8 cellular contexts compared by ENCODE assay signal in genomic region chr3:138348950-138349739, GRCh38. TPM values are rescaled to one million over a fixed set of nuclear protein-coding genes. Genes with fewer than 3 reads are reported as not detected.
DNase-seq lines count a peak whose midpoint lies in the region; ATAC-seq, FAIRE-seq and TF ChIP-seq lines count a peak whose summit lies in the region.

No MANE protein-coding gene starts in this region.

- H3K14ac ChIP-seq in IMR-90 (replicated peaks; ENCODE audit: low read depth, low read length): peak overlapping the region; percentile 88

- H2AFZ ChIP-seq in IMR-90 (replicated peaks; ENCODE audit: low read length, poor library complexity) (peak overlapping the region; percentile 95), K562 (ENCODE audit: low read depth, low read length) (peak overlapping the region; percentile 86)

- BruUV-seq in IMR-90 (replicated peaks; lab: Mats Ljungman, UMichigan): no TSS peak
- BruUV-seq in K562 (replicated peaks; lab: Mats Ljungman, UMichigan): no TSS peak

- H4K20me1 ChIP-seq in IMR-90 (ENCODE audit: insufficient read depth, low read length): peaks cover 16% of the 10 kb centered on the region; the same call in 1 of the 2 replicates
- no peaks in the 10 kb centered on the region for H4K20me1 ChIP-seq in K562 (replicated peaks; ENCODE audit: control insufficient read depth, insufficient read depth, low read length)

- H3K9me3 ChIP-seq in IMR-90 (ENCODE audit: control insufficient read depth, insufficient read depth, low read length) (no peaks in the 10 kb centered on the region), K562 (replicated peaks; ENCODE audit: control insufficient read depth, insufficient read depth, low read depth, low read length) (no peaks in the 10 kb centered on the region), stomach smooth muscle (ENCODE audit: control insufficient read depth in 2 of 2, low read length in 2 of 2) (no peaks in the 10 kb centered on the region)

- intact Hi-C loops in IMR-90 (cut with micrococcal nuclease): loop anchor here (5.0 kb wide), 3 partner anchors 43 to 282 kb away; no protein-coding TSS in a partner anchor
- intact Hi-C loops in K562 (cut with micrococcal nuclease): loop anchor here (5.0 kb wide), 1 partner anchor 167 kb away; no protein-coding TSS in a partner anchor

- TF ChIP-seq CTCF in BJ (IDR thresholded peaks at IDR 0.05; ENCODE audit: insufficient read depth, low read depth, low read length) (no peak), IMR-90 (conservative IDR thresholded peaks at IDR 0.05; ENCODE audit: low read depth, low read length) (no peak), K562 (IDR thresholded peaks at IDR 0.05 in 2 of 3, conservative IDR thresholded peaks at IDR 0.05 in 1 of 3; ENCODE audit: insufficient read depth in 2 of 3, low read depth in 1 of 3, low read length in 3 of 3) (no peak)

- H3K79me1 ChIP-seq in IMR-90 (ENCODE audit: low read depth in 1 of 2, low read length in 2 of 2): peaks cover 6 to 59% of the 10 kb centered on the region in 2 experiments; a peak in 3 of 4 replicates

- peak overlapping the region; percentile 18; the same call in 1 of the 3 replicates for H2BK15ac ChIP-seq in IMR-90 (ENCODE audit: low read depth, low read length)

- peak overlapping the region; percentile 86 for H3K4ac ChIP-seq in IMR-90 (ENCODE audit: low read depth, low read length)

- peak overlapping the region; percentile 44; the same call in 1 of the 2 replicates for H2BK120ac ChIP-seq in IMR-90 (ENCODE audit: low read depth, low read length)

- H3K23ac ChIP-seq in IMR-90 (ENCODE audit: low read depth, low read length): peak overlapping the region; percentile 77

- peak overlapping the region; percentile 17; the same call in 1 of the 2 replicates for H2BK20ac ChIP-seq in IMR-90 (ENCODE audit: low read depth, low read length)

- peak overlapping the region; percentile 66 for H3K4me3 ChIP-seq in BJ (ENCODE audit: low read depth, low read length)
- peak overlapping the region; percentile 84 for H3K4me3 ChIP-seq in IMR-90 (ENCODE audit: insufficient read depth, low read depth, low read length)
- peak overlapping the region; percentile 55 for H3K4me3 ChIP-seq in K562
- H3K4me3 ChIP-seq in stomach smooth muscle (ENCODE audit: low read length in 2 of 2): peak overlapping the region; percentile 79 to 82

- ATAC-seq in IMR-90 (ENCODE audit: low read depth) (peak; percentile 5), K562 (peak; percentile 40), HG03442 (IDR thresholded peaks at IDR 0.05; ENCODE audit: unreplicated experiment) (no peak)

- no peak for TF ChIP-seq POLR2A in IMR-90 (IDR thresholded peaks at IDR 0.05; ENCODE audit: low read depth, low read length)
- TF ChIP-seq POLR2A in K562 (conservative IDR thresholded peaks at IDR 0.05): no peak

- peak overlapping the region; percentile 58 for H2AK5ac ChIP-seq in IMR-90 (ENCODE audit: low read depth, low read length)

- H4K91ac ChIP-seq in IMR-90 (ENCODE audit: insufficient read depth, low read depth, low read length): peak overlapping the region; percentile 78

- H3K27me3 ChIP-seq in BJ (ENCODE audit: control insufficient read depth, insufficient read depth, low read length) (no peaks in the 10 kb centered on the region; the same call in 1 of the 2 replicates), IMR-90 (ENCODE audit: control insufficient read depth, insufficient read depth, low read length) (no peaks in the 10 kb centered on the region), K562 (ENCODE audit: control insufficient read depth in 2 of 2, insufficient read depth in 2 of 2, low read length in 2 of 2) (no peaks in the 10 kb centered on the region; a peak in 1 of 5 replicates), stomach smooth muscle (ENCODE audit: control insufficient read depth in 1 of 2, insufficient read depth in 2 of 2, low read length in 2 of 2) (no peaks in the 10 kb centered on the region)

- peak overlapping the region; percentile 72; the same call in 1 of the 2 replicates for H3K18ac ChIP-seq in IMR-90 (ENCODE audit: low read depth, low read length)

- CTCF ChIA-PET in BJ (lab: Yijun Ruan, JAX) (interaction anchor here (0.5 to 3.5 kb wide), 11 partner anchors 11 to 82 kb away, joined by 3 to 13 read pairs (median 5); no protein-coding TSS in a partner anchor), IMR-90 (lab: Yijun Ruan, JAX) (interaction anchor here (0.7 to 1.4 kb wide), 5 partner anchors 14 to 1335 kb away, joined by 3 to 4 read pairs (median 4); no protein-coding TSS in a partner anchor), K562 (lab: Yijun Ruan, JAX; ENCODE audit: low intra/inter-chr PET ratio) (no interaction called here)

- POLR2A ChIA-PET in BJ (lab: Charles Lee) (interaction anchor here (1.1 kb wide), 1 partner anchor 41 kb away, joined by 5 read pairs; no protein-coding TSS in a partner anchor), IMR-90 (lab: Charles Lee; ENCODE audit: unreplicated experiment) (interaction anchor here (0.6 kb wide), 1 partner anchor 22 kb away, joined by 5 read pairs; no protein-coding TSS in a partner anchor), K562 (lab: Yijun Ruan, JAX) (interaction anchor here (0.6 to 1.1 kb wide), 2 partner anchors 597 to 993 kb away, joined by 3 read pairs; partner anchors contain the start of genes FOXL2 and FOXL2NB)

- in situ Hi-C loops in IMR-90 (cut with MboI; ENCODE audit: low sequenced_read_pairs): no loop called here
- in situ Hi-C loops in K562 (cut with MboI): no loop called here

- H3K27ac ChIP-seq in IMR-90 (ENCODE audit: insufficient read depth, low read length): peak overlapping the region; percentile 70
- 0 out of 3 replicates have a peak overlapping the region, but pooled peaks have one; percentile 41 for H3K27ac ChIP-seq in K562 (ENCODE audit: extremely low read depth, low read depth, low read length)
- peak overlapping the region; percentile 82 for H3K27ac ChIP-seq in stomach smooth muscle (ENCODE audit: low read length)

- TF ChIP-seq EP300 in K562 (IDR thresholded peaks at IDR 0.05; ENCODE audit: low read length): no peak

- peak overlapping the region; percentile 76; the same call in 1 of the 2 replicates for H3K56ac ChIP-seq in IMR-90 (ENCODE audit: extremely low read depth, insufficient read depth, low read length)

- H2AK9ac ChIP-seq in IMR-90 (replicated peaks; ENCODE audit: low read depth, low read length, poor library complexity): peak overlapping the region; percentile 96

- FAIRE-seq in K562 (lab: Jason Lieb, UNC): no peak

- H3K9ac ChIP-seq in IMR-90 (ENCODE audit: low read depth, low read length) (peak overlapping the region; percentile 92), K562 (ENCODE audit: insufficient read depth in 1 of 2, low read depth in 2 of 2, low read length in 2 of 2) (peak overlapping the region; percentile 39 to 91), stomach smooth muscle (ENCODE audit: low read length in 2 of 2) (peak overlapping the region; percentile 75 to 90)

- DNase-seq in BJ (ENCODE audit: low read depth) (no peak), IMR-90 (peak; percentile 26), K562 (ENCODE audit: extremely low read depth in 1 of 4, low spot score in 3 of 4) (peak in 3 of 4 experiments; percentile 12 to 23 (median 18)), kidney tubule cell (ENCODE audit: low spot score) (peak; percentile 26), NCI-H2029 (lab: John Stamatoyannopoulos, UW) (no peak), OCI-M1 (lab: John Stamatoyannopoulos, UW) (no peak)

- H4K8ac ChIP-seq in IMR-90 (ENCODE audit: low read depth in 2 of 2, low read length in 2 of 2): peak overlapping the region; percentile 27 to 78; a peak in 3 of 4 replicates

- WGBS in IMR-90 (ENCODE audit: extremely low coverage in 2 of 2, insufficient read length in 1 of 2), 2 experiments: 20% methylated on average over 1 of the region's 28 CpGs; no CpG with 5 or more reads in 1 of the 2 experiments
- 22% methylated on average over 13 of the region's 28 CpGs for WGBS in K562 (ENCODE audit: insufficient coverage, low coverage, missing lambda C conversion rate)

- H3K79me2 ChIP-seq in K562 (ENCODE audit: control insufficient read depth, insufficient read depth, low read length): no peaks in the 10 kb centered on the region

- TF ChIP-seq RAD21 in IMR-90 (IDR thresholded peaks at IDR 0.05; ENCODE audit: low read length): no peak
- TF ChIP-seq RAD21 in K562 (CRISPR knock-in tag; conservative IDR thresholded peaks at IDR 0.05 in 1 of 2, IDR thresholded peaks at IDR 0.05 in 1 of 2): no peak

- peak overlapping the region; percentile 72; the same call in 1 of the 2 replicates for H4K5ac ChIP-seq in IMR-90 (ENCODE audit: low read depth, low read length)

- dilution Hi-C loops in IMR-90 (cut with HindIII; ENCODE audit: low sequenced_read_pairs, unreplicated experiment): no loop called here

- H3K4me1 ChIP-seq in IMR-90 (ENCODE audit: control insufficient read depth, insufficient read depth, low read length) (peaks cover 10% of the 10 kb centered on the region), K562 (replicated peaks in 1 of 2; ENCODE audit: control insufficient read depth in 2 of 2, insufficient read depth in 2 of 2, low read length in 2 of 2) (peaks cover 7 to 12% of the 10 kb centered on the region in 2 experiments; a peak in 3 of 5 replicates), stomach smooth muscle (ENCODE audit: control insufficient read depth, insufficient read depth, low read length) (peaks cover 22% of the 10 kb centered on the region)

- H3K9me1 ChIP-seq in IMR-90 (ENCODE audit: insufficient read depth, low read length) (peaks cover 14% of the 10 kb centered on the region), K562 (ENCODE audit: control insufficient read depth, insufficient read depth, low read length) (no peaks in the 10 kb centered on the region)

- H3K4me2 ChIP-seq in IMR-90 (ENCODE audit: low read depth, low read length) (peak overlapping the region; percentile 74), K562 (ENCODE audit: insufficient read depth, low read length) (peak overlapping the region; percentile 76)

- H2BK5ac ChIP-seq in IMR-90 (ENCODE audit: low read depth, low read length, poor library complexity, severe bottlenecking): peak overlapping the region; percentile 68

- H3K36me3 ChIP-seq in BJ (ENCODE audit: control insufficient read depth, insufficient read depth, low read length) (no peaks in the 10 kb centered on the region; the same call in 1 of the 2 replicates), IMR-90 (ENCODE audit: control insufficient read depth, insufficient read depth, low read length) (no peaks in the 10 kb centered on the region), K562 (ENCODE audit: control insufficient read depth, insufficient read depth, low read length) (no peaks in the 10 kb centered on the region), stomach smooth muscle (ENCODE audit: control insufficient read depth in 2 of 2, insufficient read depth in 2 of 2, low read length in 2 of 2) (no peaks in the 10 kb centered on the region)

RNA-seq across cellular contexts. Expression of gene MRAS, which starts 0.8 kb away (rescaled TPM):
- polyA plus RNA-seq in BJ (2011; rRNA removed) (90.2 and 99.8 TPM in 2 replicates), IMR-90 (2012; rRNA removed) (48.1 and 60.6 TPM in 2 replicates), K562 (2011; rRNA removed) (2.2 and 4.8 TPM in 2 replicates), K562 (2014; fragmentation: Illumina TruSeq; extraction: Trizol) (8.5 and 10.0 TPM in 2 replicates), K562 (2014; fragmentation: Nextera tagmentation; extraction: Ambion mirVana) (1 to 10 TPM; 1.5 to 2.0 TPM), K562 (2014; rRNA removed) (5.0 and 5.4 TPM in 2 replicates)
- 48.2 and 65.5 TPM in 2 replicates for polyA minus RNA-seq in BJ (2011; rRNA and poly(A)+ RNA removed)
- total RNA-seq in IMR-90 (2012; rRNA removed) (56.1 and 59.3 TPM in 2 replicates), K562 (2014; rRNA removed) (4.0 and 6.2 TPM in 2 replicates), K562 (2014; rRNA removed; fragmentation: Illumina TruSeq; extraction: Trizol) (6.7 and 8.2 TPM in 2 replicates), K562 (2015; rRNA removed; fragmentation: Illumina TruSeq; extraction: Trizol) (6.1 and 6.4 TPM in 2 replicates), K562 (2021) (8.3 and 8.6 TPM in 2 replicates)
- polyA plus RNA-seq in IMR-90 (2012; cell fraction: cytosol; rRNA removed): 24.1 and 33.7 TPM in 2 replicates
- polyA plus RNA-seq in IMR-90 (2012; cell fraction: nucleus; rRNA removed; ENCODE audit: low replicate concordance): 22.7 and 38.2 TPM in 2 replicates
- 2.1 and 2.9 TPM in 2 replicates for total RNA-seq in K562 (2011; cell fraction: chromatin; rRNA removed; ENCODE audit: low replicate concordance)
- total RNA-seq in K562 (2011; cell fraction: nucleolus; rRNA removed): 2.0 and 2.4 TPM in 2 replicates
- 1.8 and 2.8 TPM in 2 replicates for total RNA-seq in K562 (2011; cell fraction: nucleoplasm; rRNA removed)
- polyA plus RNA-seq in K562 (2011; cell fraction: cytosol; rRNA removed): 1.2 and 6.2 TPM in 2 replicates
- 1.9 and 5.7 TPM in 2 replicates for polyA plus RNA-seq in K562 (2011; cell fraction: nucleus; rRNA removed)
- 5.5 and 7.9 TPM in 2 replicates for polyA plus RNA-seq in K562 (2012)
- 1.9 and 6.3 TPM in 2 replicates for polyA minus RNA-seq in K562 (2011; rRNA and poly(A)+ RNA removed)
- 2.1 and 2.9 TPM in 2 replicates for polyA minus RNA-seq in K562 (2011; cell fraction: cytosol; rRNA and poly(A)+ RNA removed)
- polyA minus RNA-seq in K562 (2011; cell fraction: nucleus; rRNA and poly(A)+ RNA removed): 2.2 and 2.7 TPM in 2 replicates

RNA-seq across cellular contexts. Expression of gene NME9, which starts 19.5 kb away (rescaled TPM):
- polyA plus RNA-seq in BJ (2011; rRNA removed) (0.06 TPM in 1 of 2 replicates, not detected in the other), IMR-90 (2012; rRNA removed) (not detected in 2 replicates), K562 (2011; rRNA removed) (0.04 TPM in 1 of 2 replicates, not detected in the other), K562 (2014; fragmentation: Illumina TruSeq; extraction: Trizol) (not detected in 2 replicates), K562 (2014; fragmentation: Nextera tagmentation; extraction: Ambion mirVana) (under 1 TPM; 0.13 to 0.15 TPM), K562 (2014; rRNA removed) (0.05 TPM in 1 of 2 replicates, not detected in the other)
- not detected in 2 replicates for polyA minus RNA-seq in BJ (2011; rRNA and poly(A)+ RNA removed)
- total RNA-seq in IMR-90 (2012; rRNA removed) (not detected in 2 replicates), K562 (2014; rRNA removed) (not detected in 2 replicates), K562 (2014; rRNA removed; fragmentation: Illumina TruSeq; extraction: Trizol) (not detected in 2 replicates), K562 (2015; rRNA removed; fragmentation: Illumina TruSeq; extraction: Trizol) (not detected in 2 replicates), K562 (2021) (not detected in 2 replicates)
- not detected in 2 replicates for polyA plus RNA-seq in IMR-90 (2012; cell fraction: cytosol; rRNA removed)
- polyA plus RNA-seq in IMR-90 (2012; cell fraction: nucleus; rRNA removed; ENCODE audit: low replicate concordance): 0.03 TPM in 1 of 2 replicates, not detected in the other
- not detected in 2 replicates for total RNA-seq in K562 (2011; cell fraction: chromatin; rRNA removed; ENCODE audit: low replicate concordance)
- not detected in 2 replicates for total RNA-seq in K562 (2011; cell fraction: nucleolus; rRNA removed)
- total RNA-seq in K562 (2011; cell fraction: nucleoplasm; rRNA removed): 0.66 TPM in 1 of 2 replicates, not detected in the other
- polyA plus RNA-seq in K562 (2011; cell fraction: cytosol; rRNA removed): 0.06 TPM in 1 of 2 replicates, not detected in the other
- 0.15 and 0.31 TPM in 2 replicates for polyA plus RNA-seq in K562 (2011; cell fraction: nucleus; rRNA removed)
- 0.48 and 0.93 TPM in 2 replicates for polyA plus RNA-seq in K562 (2012)
- not detected in 2 replicates for polyA minus RNA-seq in K562 (2011; rRNA and poly(A)+ RNA removed)
- not detected in 2 replicates for polyA minus RNA-seq in K562 (2011; cell fraction: cytosol; rRNA and poly(A)+ RNA removed)
- 0.13 TPM in 1 of 2 replicates, not detected in the other for polyA minus RNA-seq in K562 (2011; cell fraction: nucleus; rRNA and poly(A)+ RNA removed)

Comparison
In these comparisons a context has a peak if more than half of its experiments do, and no peak if none do; other contexts are left out.
1. DNase-seq: peak in IMR-90 (single experiment), K562 (3 of 4) and kidney tubule cell (single experiment); none in BJ (single experiment), NCI-H2029 (single experiment) and OCI-M1 (single experiment).
2. Peak in every context shown above with its lines, with median percentiles within 50 percentile points of each other: H3K4me3 ChIP-seq, H3K27ac ChIP-seq and H3K9ac ChIP-seq.